Comparison of ENCODE assay signal across 7 cellular contexts in the genomic region with DNA sequence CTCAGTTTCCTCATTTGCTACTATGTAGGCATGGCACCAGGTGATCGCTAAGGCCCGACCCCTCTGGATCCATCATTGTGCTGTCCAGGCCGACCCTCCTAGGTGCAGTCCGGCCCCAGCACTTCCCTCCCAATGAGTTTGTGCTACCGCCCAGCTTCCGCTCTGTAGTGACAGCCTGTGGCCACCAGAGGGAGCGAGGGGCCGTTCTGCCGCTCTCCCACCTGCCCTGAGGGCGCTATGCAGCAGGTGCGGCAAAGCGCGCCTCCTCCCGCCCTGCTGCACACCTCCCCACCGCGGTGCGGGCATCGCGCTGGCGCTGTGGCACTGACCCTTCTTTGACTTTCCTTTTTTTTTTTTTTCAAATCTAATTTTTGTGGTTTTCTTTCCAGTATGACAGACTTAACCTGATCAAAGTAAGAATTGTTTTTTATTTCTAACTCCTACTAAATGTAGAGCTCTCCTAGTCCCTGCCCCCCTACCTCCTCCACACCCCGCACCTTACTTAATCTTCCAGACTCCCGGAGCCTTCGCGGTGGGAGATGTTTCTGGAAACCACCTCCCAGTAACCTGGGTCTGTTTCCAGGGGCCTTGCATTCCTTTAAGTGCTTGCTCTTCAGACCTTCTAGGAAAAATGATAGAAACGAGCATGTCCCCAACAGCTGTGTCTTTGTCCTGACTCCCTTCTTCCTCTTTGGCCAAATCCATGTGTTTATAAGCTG.
DNase-seq lines count a peak whose midpoint lies in the region; ATAC-seq and TF ChIP-seq lines count a peak whose summit lies in the region.

No MANE protein-coding gene starts in this region.

- H3K4me3 ChIP-seq in liver (ENCODE audit: low read depth in 1 of 3, low read length in 3 of 3): no peak overlapping the region

- no peak overlapping the region for H3K27ac ChIP-seq in liver (ENCODE audit: low read depth in 1 of 2, low read length in 2 of 2)

- DNase-seq in NCI-H1930 (lab: John Stamatoyannopoulos, UW): peak; percentile 68 to 70
- peak; percentile 86 for DNase-seq in cerebellar cortex (ENCODE audit: low spot score)
- DNase-seq in stimulated activated CD8-positive, alpha-beta memory T cell treated with anti-CD3 and anti-CD28 coated beads, Interleukin-15, amount 100 ng/mL, for 1 hour (ENCODE audit: low read depth): peak; percentile 38

- H3K36me3 ChIP-seq in liver (ENCODE audit: control insufficient read depth in 4 of 4, insufficient read depth in 3 of 4, low read depth in 1 of 4, low read length in 3 of 4): no peaks in the 10 kb centered on the region

- H3K9me3 ChIP-seq in liver (ENCODE audit: control insufficient read depth in 4 of 4, low read length in 3 of 4): no peaks in the 10 kb centered on the region

- TF ChIP-seq CTCF in liver (IDR thresholded peaks at IDR 0.05; ENCODE audit: low read depth, low read length, missing input control): peak; percentile 91

- TF ChIP-seq RAD21 in liver (IDR thresholded peaks at IDR 0.05): peak; percentile 73 to 89

- peaks cover 0 to 6% (median 0%) of the 10 kb centered on the region in 4 donors for H3K27me3 ChIP-seq in liver (ENCODE audit: control insufficient read depth in 4 of 4, insufficient read depth in 4 of 4, low read length in 3 of 4)

- 10% methylated on average over 25 of the region's 25 CpGs for WGBS in liver

- no peak overlapping the region for H3K9ac ChIP-seq in liver (ENCODE audit: low read depth in 1 of 2, low read length in 2 of 2)

- peak; percentile 79 for ATAC-seq in GM18502 (IDR thresholded peaks at IDR 0.05; ENCODE audit: poor library complexity, unreplicated experiment)
- ATAC-seq in HG02678 (IDR thresholded peaks at IDR 0.05; ENCODE audit: unreplicated experiment): peak; percentile 88
- ATAC-seq in activated CD4-positive, CD25-positive, alpha-beta regulatory T cell treated with anti-CD3 and anti-CD28 coated beads, Interleukin-2, amount 50 U/mL, for 24 hours: peak; percentile 71 to 75

- peaks cover 0 to 3% (median 0%) of the 10 kb centered on the region in 4 donors for H3K4me1 ChIP-seq in liver (ENCODE audit: control insufficient read depth in 4 of 4, insufficient read depth in 4 of 4, low read length in 3 of 4)

TF ChIP-seq in liver, 16 proteins besides CTCF, POLR2A, EP300 and RAD21:
- TF ChIP-seq EGR1 (IDR thresholded peaks at IDR 0.05; ENCODE audit: low read depth in 2 of 2) (no peak), NR2F2 (IDR thresholded peaks at IDR 0.05) (no peak), HNF4G (IDR thresholded peaks at IDR 0.05) (no peak), JUND (IDR thresholded peaks at IDR 0.05) (no peak), TAF1 (conservative IDR thresholded peaks at IDR 0.05) (no peak), RXRA (IDR thresholded peaks at IDR 0.05) (no peak), GABPA (IDR thresholded peaks at IDR 0.05 in 1 of 2, conservative IDR thresholded peaks at IDR 0.05 in 1 of 2) (no peak), SP1 (IDR thresholded peaks at IDR 0.05) (no peak), HNF4A (conservative IDR thresholded peaks at IDR 0.05) (no peak), YY1 (IDR thresholded peaks at IDR 0.05) (no peak), FOXA2 (IDR thresholded peaks at IDR 0.05) (no peak), FOXA1 (IDR thresholded peaks at IDR 0.05) (no peak)
- TF ChIP-seq, protein P1, sequence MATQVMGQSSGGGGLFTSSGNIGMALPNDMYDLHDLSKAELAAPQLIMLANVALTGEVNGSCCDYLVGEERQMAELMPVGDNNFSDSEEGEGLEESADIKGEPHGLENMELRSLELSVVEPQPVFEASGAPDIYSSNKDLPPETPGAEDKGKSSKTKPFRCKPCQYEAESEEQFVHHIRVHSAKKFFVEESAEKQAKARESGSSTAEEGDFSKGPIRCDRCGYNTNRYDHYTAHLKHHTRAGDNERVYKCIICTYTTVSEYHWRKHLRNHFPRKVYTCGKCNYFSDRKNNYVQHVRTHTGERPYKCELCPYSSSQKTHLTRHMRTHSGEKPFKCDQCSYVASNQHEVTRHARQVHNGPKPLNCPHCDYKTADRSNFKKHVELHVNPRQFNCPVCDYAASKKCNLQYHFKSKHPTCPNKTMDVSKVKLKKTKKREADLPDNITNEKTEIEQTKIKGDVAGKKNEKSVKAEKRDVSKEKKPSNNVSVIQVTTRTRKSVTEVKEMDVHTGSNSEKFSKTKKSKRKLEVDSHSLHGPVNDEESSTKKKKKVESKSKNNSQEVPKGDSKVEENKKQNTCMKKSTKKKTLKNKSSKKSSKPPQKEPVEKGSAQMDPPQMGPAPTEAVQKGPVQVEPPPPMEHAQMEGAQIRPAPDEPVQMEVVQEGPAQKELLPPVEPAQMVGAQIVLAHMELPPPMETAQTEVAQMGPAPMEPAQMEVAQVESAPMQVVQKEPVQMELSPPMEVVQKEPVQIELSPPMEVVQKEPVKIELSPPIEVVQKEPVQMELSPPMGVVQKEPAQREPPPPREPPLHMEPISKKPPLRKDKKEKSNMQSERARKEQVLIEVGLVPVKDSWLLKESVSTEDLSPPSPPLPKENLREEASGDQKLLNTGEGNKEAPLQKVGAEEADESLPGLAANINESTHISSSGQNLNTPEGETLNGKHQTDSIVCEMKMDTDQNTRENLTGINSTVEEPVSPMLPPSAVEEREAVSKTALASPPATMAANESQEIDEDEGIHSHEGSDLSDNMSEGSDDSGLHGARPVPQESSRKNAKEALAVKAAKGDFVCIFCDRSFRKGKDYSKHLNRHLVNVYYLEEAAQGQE (IDR thresholded peaks at IDR 0.05): no peak
- TF ChIP-seq, protein P2, sequence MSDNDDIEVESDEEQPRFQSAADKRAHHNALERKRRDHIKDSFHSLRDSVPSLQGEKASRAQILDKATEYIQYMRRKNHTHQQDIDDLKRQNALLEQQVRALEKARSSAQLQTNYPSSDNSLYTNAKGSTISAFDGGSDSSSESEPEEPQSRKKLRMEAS (IDR thresholded peaks at IDR 0.05): no peak
- TF ChIP-seq, protein P3, sequence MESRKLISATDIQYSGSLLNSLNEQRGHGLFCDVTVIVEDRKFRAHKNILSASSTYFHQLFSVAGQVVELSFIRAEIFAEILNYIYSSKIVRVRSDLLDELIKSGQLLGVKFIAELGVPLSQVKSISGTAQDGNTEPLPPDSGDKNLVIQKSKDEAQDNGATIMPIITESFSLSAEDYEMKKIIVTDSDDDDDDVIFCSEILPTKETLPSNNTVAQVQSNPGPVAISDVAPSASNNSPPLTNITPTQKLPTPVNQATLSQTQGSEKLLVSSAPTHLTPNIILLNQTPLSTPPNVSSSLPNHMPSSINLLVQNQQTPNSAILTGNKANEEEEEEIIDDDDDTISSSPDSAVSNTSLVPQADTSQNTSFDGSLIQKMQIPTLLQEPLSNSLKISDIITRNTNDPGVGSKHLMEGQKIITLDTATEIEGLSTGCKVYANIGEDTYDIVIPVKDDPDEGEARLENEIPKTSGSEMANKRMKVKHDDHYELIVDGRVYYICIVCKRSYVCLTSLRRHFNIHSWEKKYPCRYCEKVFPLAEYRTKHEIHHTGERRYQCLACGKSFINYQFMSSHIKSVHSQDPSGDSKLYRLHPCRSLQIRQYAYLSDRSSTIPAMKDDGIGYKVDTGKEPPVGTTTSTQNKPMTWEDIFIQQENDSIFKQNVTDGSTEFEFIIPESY (IDR thresholded peaks at IDR 0.05): no peak
- TF ChIP-seq, protein P4, sequence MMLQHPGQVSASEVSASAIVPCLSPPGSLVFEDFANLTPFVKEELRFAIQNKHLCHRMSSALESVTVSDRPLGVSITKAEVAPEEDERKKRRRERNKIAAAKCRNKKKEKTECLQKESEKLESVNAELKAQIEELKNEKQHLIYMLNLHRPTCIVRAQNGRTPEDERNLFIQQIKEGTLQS (IDR thresholded peaks at IDR 0.05): no peak
